Comparison of ENCODE assay signal across 1 cellular context in the genomic region with DNA sequence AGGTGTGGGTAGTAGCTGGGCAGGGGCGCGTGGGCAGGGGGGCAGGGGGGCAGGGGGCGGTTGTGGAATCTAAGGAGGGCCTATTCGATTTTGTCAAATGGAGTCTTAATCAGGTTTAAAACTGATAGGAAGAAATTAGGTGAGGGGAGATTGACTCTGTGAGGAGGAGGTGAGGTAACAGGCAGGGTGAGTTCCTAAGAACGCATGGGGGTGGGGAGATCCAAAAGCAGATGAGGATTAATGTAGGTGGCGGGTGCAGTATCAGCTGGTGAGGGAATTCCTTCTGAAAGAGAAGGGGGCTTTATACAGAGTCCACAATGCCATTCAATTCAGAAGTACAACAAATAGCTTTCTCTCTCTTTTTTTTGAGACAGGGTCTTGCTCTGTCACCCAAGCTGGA.
TF ChIP-seq lines count a peak whose summit lies in the region.

No MANE protein-coding gene starts in this region.

TF ChIP-seq in IMR-90, 13 proteins besides CTCF, POLR2A, EP300 and RAD21 (continued from another document):
- TF ChIP-seq NFE2L2 (IDR thresholded peaks at IDR 0.05; ENCODE audit: low read depth, low read length): no peak
- TF ChIP-seq BHLHE40 (IDR thresholded peaks at IDR 0.05; ENCODE audit: low read depth, low read length): no peak
- TF ChIP-seq CHD1 (IDR thresholded peaks at IDR 0.05; ENCODE audit: low read depth, low read length): no peak
- TF ChIP-seq, protein P1, sequence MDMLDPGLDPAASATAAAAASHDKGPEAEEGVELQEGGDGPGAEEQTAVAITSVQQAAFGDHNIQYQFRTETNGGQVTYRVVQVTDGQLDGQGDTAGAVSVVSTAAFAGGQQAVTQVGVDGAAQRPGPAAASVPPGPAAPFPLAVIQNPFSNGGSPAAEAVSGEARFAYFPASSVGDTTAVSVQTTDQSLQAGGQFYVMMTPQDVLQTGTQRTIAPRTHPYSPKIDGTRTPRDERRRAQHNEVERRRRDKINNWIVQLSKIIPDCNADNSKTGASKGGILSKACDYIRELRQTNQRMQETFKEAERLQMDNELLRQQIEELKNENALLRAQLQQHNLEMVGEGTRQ (IDR thresholded peaks at IDR 0.05; ENCODE audit: low read depth, low read length): no peak
- no peak for TF ChIP-seq FOS (IDR thresholded peaks at IDR 0.05; ENCODE audit: low read depth, low read length)
- TF ChIP-seq RCOR1 (IDR thresholded peaks at IDR 0.05; ENCODE audit: insufficient replicate concordance, low read length): no peak
- TF ChIP-seq, protein P2, sequence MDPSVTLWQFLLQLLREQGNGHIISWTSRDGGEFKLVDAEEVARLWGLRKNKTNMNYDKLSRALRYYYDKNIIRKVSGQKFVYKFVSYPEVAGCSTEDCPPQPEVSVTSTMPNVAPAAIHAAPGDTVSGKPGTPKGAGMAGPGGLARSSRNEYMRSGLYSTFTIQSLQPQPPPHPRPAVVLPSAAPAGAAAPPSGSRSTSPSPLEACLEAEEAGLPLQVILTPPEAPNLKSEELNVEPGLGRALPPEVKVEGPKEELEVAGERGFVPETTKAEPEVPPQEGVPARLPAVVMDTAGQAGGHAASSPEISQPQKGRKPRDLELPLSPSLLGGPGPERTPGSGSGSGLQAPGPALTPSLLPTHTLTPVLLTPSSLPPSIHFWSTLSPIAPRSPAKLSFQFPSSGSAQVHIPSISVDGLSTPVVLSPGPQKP (IDR thresholded peaks at IDR 0.05; ENCODE audit: borderline replicate concordance, low read depth, low read length): no peak
- TF ChIP-seq CEBPB (IDR thresholded peaks at IDR 0.05; ENCODE audit: low read depth, low read length): no peak
- TF ChIP-seq MAZ (IDR thresholded peaks at IDR 0.05; ENCODE audit: borderline replicate concordance, low read depth, low read length): no peak
- TF ChIP-seq SMC3 (IDR thresholded peaks at IDR 0.05; ENCODE audit: low read depth, low read length): no peak
- no peak for TF ChIP-seq RFX5 (IDR thresholded peaks at IDR 0.05; ENCODE audit: low read depth, low read length)
- TF ChIP-seq MXI1 (IDR thresholded peaks at IDR 0.05; ENCODE audit: borderline replicate concordance, low read depth, low read length): no peak
TF ChIP-seq in IMR-90: peak in this region for 0.
